29 cellular contexts compared by ENCODE assay signal in genomic region chr15:29838352-29839010, GRCh38. TPM values are rescaled to one million over a fixed set of nuclear protein-coding genes. Genes with fewer than 3 reads are reported as not detected.
"Had no signal": no experiment of that assay in that cellular context is flagged by ENCODE, and none has a peak within 500 bp of the region (broad histone marks: within the 10 kb centered on the region; RNA-seq: fewer than 3 reads in every experiment).

No MANE protein-coding gene starts in this region.

- H3K27me3 ChIP-seq: adrenal gland, breast epithelium had no signal

- H3K9me3 ChIP-seq: adrenal gland, breast epithelium had no signal

- ATAC-seq: activated T-cell treated with anti-CD3 and anti-CD28 coated beads, Interleukin-2, amount 50 U/mL, for 72 hours; Right ventricle myocardium inferior; T-cell had no signal

- H3K4me3 Mint-ChIP-seq: activated B cell treated with CpG ODN at 0.5 μM for 24 hours; activated CD4-positive, alpha-beta memory T cell treated with anti-CD3 and anti-CD28 coated beads, Interleukin-2, amount 10 ng/mL, durations not matched to agents 7 days and 5 days; activated naive CD8-positive, alpha-beta T cell treated with anti-CD3 and anti-CD28 coated beads, Interleukin-2, amount 10 ng/mL, durations not matched to agents 7 days and 5 days; activated T-cell treated with anti-CD3 and anti-CD28 coated beads, Interleukin-2, amount 50 U/mL, for 72 hours; T-cell had no signal

- H3K4me1 Mint-ChIP-seq: activated B cell treated with CpG ODN at 0.5 μM for 24 hours; activated CD4-positive, alpha-beta memory T cell treated with anti-CD3 and anti-CD28 coated beads, Interleukin-2, amount 10 ng/mL, durations not matched to agents 7 days and 5 days; activated naive CD8-positive, alpha-beta T cell treated with anti-CD3 and anti-CD28 coated beads, Interleukin-2, amount 10 ng/mL, durations not matched to agents 7 days and 5 days; T-cell had no signal

- H3K9me3 Mint-ChIP-seq: activated CD4-positive, alpha-beta memory T cell treated with anti-CD3 and anti-CD28 coated beads, Interleukin-2, amount 10 ng/mL, durations not matched to agents 7 days and 5 days; activated naive CD8-positive, alpha-beta T cell treated with anti-CD3 and anti-CD28 coated beads, Interleukin-2, amount 10 ng/mL, durations not matched to agents 7 days and 5 days; activated T-helper 2 cell treated with anti-CD3 and anti-CD28 coated beads, Interferon-gamma antibody, Interleukin-2, Interleukin-4, amounts not matched to agents 10 μg/mL and 5 μg/mL and 100 μg/mL, durations not matched to agents 14 hours and 24 hours and 36 hours had no signal

- H3K36me3 ChIP-seq: adrenal gland, breast epithelium had no signal

- H3K27ac Mint-ChIP-seq: activated B cell treated with CpG ODN at 0.5 μM for 24 hours; activated CD4-positive, alpha-beta memory T cell treated with anti-CD3 and anti-CD28 coated beads, Interleukin-2, amount 10 ng/mL, durations not matched to agents 7 days and 5 days; activated naive CD8-positive, alpha-beta T cell treated with anti-CD3 and anti-CD28 coated beads, Interleukin-2, amount 10 ng/mL, durations not matched to agents 7 days and 5 days; activated T-cell treated with anti-CD3 and anti-CD28 coated beads, Interleukin-2, amount 50 U/mL, for 72 hours; activated T-helper 2 cell treated with anti-CD3 and anti-CD28 coated beads, Interferon-gamma antibody, Interleukin-2, Interleukin-4, amounts not matched to agents 10 μg/mL and 5 μg/mL and 100 μg/mL, durations not matched to agents 14 hours and 24 hours and 36 hours; T-cell had no signal

- H3K36me3 Mint-ChIP-seq: activated naive CD8-positive, alpha-beta T cell treated with anti-CD3 and anti-CD28 coated beads, Interleukin-2, amount 10 ng/mL, durations not matched to agents 7 days and 5 days; T-cell had no signal

- H3K4me1 ChIP-seq: breast epithelium had no signal

- DNase-seq: activated B cell treated with CpG ODN at 0.5 μM for 24 hours; activated CD4-positive, alpha-beta memory T cell treated with anti-CD3 and anti-CD28 coated beads, Interleukin-2, amount 10 ng/mL, durations not matched to agents 7 days and 5 days; activated CD4-positive, alpha-beta T cell treated with anti-CD3 and anti-CD28 coated beads, Interleukin-2, amount 50 U/mL, for 1 hour; activated gamma-delta T cell treated with Interleukin-2 at 50 U/mL for 16 hours; activated naive CD4-positive, alpha-beta T cell treated with anti-CD3 and anti-CD28 coated beads, Interleukin-2, amount 50 U/mL, for 16 hours; activated naive CD8-positive, alpha-beta T cell treated with anti-CD3 and anti-CD28 coated beads, Interleukin-2, amount 10 ng/mL, durations not matched to agents 7 days and 5 days; activated T-cell treated with anti-CD3 and anti-CD28 coated beads for 4 hours; activated T-cell treated with anti-CD3 and anti-CD28 coated beads, Interleukin-2, amount 50 U/mL, for 72 hours; adrenal gland; aorta; central memory CD4-positive, alpha-beta T cell; KG1; NCI-H1092 treated with DMSO at 0.1 percent for 48 hours; NCI-H1417 treated with DMSO at 0.1 percent for 48 hours; NCI-H1694; NCI-H2029; NCI-H2107; NCI-H345; NCI-H510A; NCI-H526 treated with DMSO at 0.1 percent for 48 hours; NCI-H82; T-cell; T-helper 2 cell; T1000 had no signal

- H3K4me3 ChIP-seq: adrenal gland, breast epithelium, SK-N-MC had no signal

- H3K27ac ChIP-seq: adrenal gland, breast epithelium, SK-N-MC had no signal

RNA-seq across cellular contexts. Expression of gene TJP1, which starts 16.2 kb away (rescaled TPM):
- total RNA-seq: activated CD4-positive, alpha-beta memory T cell treated with anti-CD3 and anti-CD28 coated beads, Interleukin-2, amount 10 ng/mL, durations not matched to agents 7 days and 5 days; activated CD8-positive, alpha-beta memory T cell treated with anti-CD3 and anti-CD28 coated beads for 36 hours; activated naive CD8-positive, alpha-beta T cell treated with anti-CD3 and anti-CD28 coated beads, Interleukin-2, amount 10 ng/mL, durations not matched to agents 7 days and 5 days; activated T-helper 2 cell treated with anti-CD3 and anti-CD28 coated beads, Interferon-gamma antibody, Interleukin-2, Interleukin-4, amounts not matched to agents 10 μg/mL and 5 μg/mL and 100 μg/mL, durations not matched to agents 14 hours and 24 hours and 36 hours had no signal
